1 cellular context compared by ENCODE assay signal in genomic region chr17:76816590-76817135, GRCh38.
TF ChIP-seq lines count a peak whose summit lies in the region.

No MANE protein-coding gene starts in this region.

TF ChIP-seq in endothelial cell of umbilical vein, 7 proteins besides CTCF, POLR2A, EP300 and RAD21 (continued from another document):
- TF ChIP-seq FOS (IDR thresholded peaks at IDR 0.05; ENCODE audit: borderline replicate concordance, insufficient read depth, low read length) (no peak), JUN (IDR thresholded peaks at IDR 0.05; ENCODE audit: borderline replicate concordance, insufficient read depth, insufficient read length, low read depth) (no peak), MAX (IDR thresholded peaks at IDR 0.05; ENCODE audit: insufficient read depth, insufficient read length) (no peak)
TF ChIP-seq in endothelial cell of umbilical vein: peak in this region for 0.
